11 cellular contexts compared by ENCODE assay signal in the genomic region with DNA sequence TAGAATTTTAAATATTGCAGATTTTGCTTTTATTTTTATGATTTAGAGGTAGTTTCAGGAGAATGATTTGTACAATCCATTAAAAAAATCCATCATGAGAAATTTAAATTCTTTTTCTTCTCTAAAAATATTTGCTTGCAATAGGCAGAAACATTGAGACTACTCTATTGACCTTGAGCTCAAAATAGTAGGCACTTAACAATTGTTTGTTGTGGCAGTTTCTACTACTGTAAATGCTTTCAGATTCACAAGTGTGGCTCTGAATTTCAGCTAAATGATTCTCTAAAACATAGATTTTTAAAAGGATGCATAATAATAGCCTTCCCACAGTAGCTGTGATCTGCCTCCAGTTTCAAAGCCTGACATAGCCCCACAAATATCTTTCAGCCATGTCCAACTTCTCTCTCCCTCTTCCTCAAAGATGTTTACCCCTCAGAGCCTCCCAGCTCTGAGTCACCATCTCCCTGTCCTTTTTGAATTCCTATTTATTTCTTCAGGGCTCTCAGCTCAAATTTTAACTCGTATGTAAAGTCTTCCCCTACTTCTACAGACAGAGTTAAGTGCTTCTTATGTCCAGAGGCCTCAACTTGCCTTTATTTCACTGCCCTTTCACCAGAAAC.
DNase-seq lines count a peak whose midpoint lies in the region; ATAC-seq and TF ChIP-seq lines count a peak whose summit lies in the region.
"Had no signal": no experiment of that assay in that cellular context is flagged by ENCODE, and none has a peak within 500 bp of the region (broad histone marks: within the 10 kb centered on the region; RNA-seq: fewer than 3 reads in every experiment).

No MANE protein-coding gene starts in this region.

- BruUV-seq in MCF 10A (replicated peaks; lab: Mats Ljungman, UMichigan) = no TSS peak

- ATAC-seq in GM18520 (IDR thresholded peaks at IDR 0.05; ENCODE audit: unreplicated experiment) (no peak), HG03460 (IDR thresholded peaks at IDR 0.05; ENCODE audit: unreplicated experiment) (no peak), GM18873 (IDR thresholded peaks at IDR 0.05; ENCODE audit: low FRiP score, unreplicated experiment) (no peak)
- ATAC-seq: HepG2 had no signal

- DNase-seq in MCF 10A (ENCODE audit: unreplicated experiment) = peak; percentile 35
- DNase-seq in breast epithelium (ENCODE audit: low spot score in 2 of 2) = no peak
- peak; percentile 47 for DNase-seq in amniotic epithelial cell (ENCODE audit: low read depth)
- DNase-seq in glutamatergic neuron = no peak
- DNase-seq in NCI-H510A (lab: John Stamatoyannopoulos, UW) = no peak
- DNase-seq: activated naive CD4-positive, alpha-beta T cell treated with Interleukin-2 at 50 U/mL for 16 hours; tibial artery had no signal

- no peaks in the 10 kb centered on the region for H3K9me3 ChIP-seq in breast epithelium
- H3K9me3 ChIP-seq: tibial artery had no signal

- TF ChIP-seq CTCF in MCF 10A (IDR thresholded peaks at IDR 0.05; ENCODE audit: unreplicated experiment) (no peak), breast epithelium (IDR thresholded peaks at IDR 0.05) (no peak), glutamatergic neuron (IDR thresholded peaks at IDR 0.05; ENCODE audit: partially characterized antibody, unreplicated experiment) (no peak)

- H3K36me3 Mint-ChIP-seq in MCF 10A (ENCODE audit: insufficient read depth, unreplicated experiment) = no peaks in the 10 kb centered on the region
- peaks cover 7% of the 10 kb centered on the region for H3K36me3 Mint-ChIP-seq in glutamatergic neuron (ENCODE audit: unreplicated experiment)

- CTCF ChIA-PET in MCF 10A (lab: Yijun Ruan, JAX) = interaction anchor here (0.6 to 1.3 kb wide), 4 partner anchors 42 to 106 kb away, joined by 3 to 6 read pairs (median 4); no protein-coding TSS in a partner anchor

- no peak overlapping the region for H3K27ac ChIP-seq in breast epithelium
- H3K27ac ChIP-seq: tibial artery had no signal

- H3K4me3 ChIP-seq in breast epithelium = no peak overlapping the region
- H3K4me3 ChIP-seq: tibial artery had no signal

- H3K4me3 Mint-ChIP-seq in MCF 10A (ENCODE audit: unreplicated experiment) (no peak overlapping the region), glutamatergic neuron (ENCODE audit: unreplicated experiment) (no peak overlapping the region)

- POLR2A ChIA-PET in MCF 10A (lab: Yijun Ruan, JAX) = interaction anchor here (0.7 kb wide), 1 partner anchor 40 kb away, joined by 3 read pairs; no protein-coding TSS in a partner anchor

- peaks cover 16% of the 10 kb centered on the region for H3K4me1 Mint-ChIP-seq in MCF 10A (ENCODE audit: insufficient read depth, unreplicated experiment)
- no peaks in the 10 kb centered on the region for H3K4me1 Mint-ChIP-seq in glutamatergic neuron (ENCODE audit: low read depth, unreplicated experiment)

- no peaks in the 10 kb centered on the region for H3K27me3 ChIP-seq in breast epithelium
- H3K27me3 ChIP-seq: tibial artery had no signal

- H3K36me3 ChIP-seq in breast epithelium = no peaks in the 10 kb centered on the region
- H3K36me3 ChIP-seq: tibial artery had no signal

- TF ChIP-seq POLR2A in breast epithelium (IDR thresholded peaks at IDR 0.05) = no peak

- intact Hi-C loops in MCF 10A (cut with micrococcal nuclease) = no loop called here
- intact Hi-C loops in breast epithelium (cut with DNase I; ENCODE audit: low total_unique reads) = no loop called here

- no peaks in the 10 kb centered on the region for H3K4me1 ChIP-seq in breast epithelium

- H3K9me3 Mint-ChIP-seq in MCF 10A (ENCODE audit: unreplicated experiment) (no peaks in the 10 kb centered on the region), glutamatergic neuron (ENCODE audit: unreplicated experiment) (no peaks in the 10 kb centered on the region)

- H3K27me3 Mint-ChIP-seq in MCF 10A (ENCODE audit: insufficient read depth, unreplicated experiment) (no peaks in the 10 kb centered on the region), glutamatergic neuron (ENCODE audit: unreplicated experiment) (peaks cover 4% of the 10 kb centered on the region)

- H3K27ac Mint-ChIP-seq in MCF 10A (ENCODE audit: low read depth, unreplicated experiment) (no peak overlapping the region), glutamatergic neuron (ENCODE audit: unreplicated experiment) (peak overlapping the region; percentile 19)

Comparison
In these comparisons a context has a peak if more than half of its experiments do, and no peak if none do; other contexts are left out.
1. DNase-seq: peak in MCF 10A (single experiment) and amniotic epithelial cell (single experiment); none in breast epithelium (0 of 2), glutamatergic neuron (single experiment) and NCI-H510A (single experiment).